In the genomic region with DNA sequence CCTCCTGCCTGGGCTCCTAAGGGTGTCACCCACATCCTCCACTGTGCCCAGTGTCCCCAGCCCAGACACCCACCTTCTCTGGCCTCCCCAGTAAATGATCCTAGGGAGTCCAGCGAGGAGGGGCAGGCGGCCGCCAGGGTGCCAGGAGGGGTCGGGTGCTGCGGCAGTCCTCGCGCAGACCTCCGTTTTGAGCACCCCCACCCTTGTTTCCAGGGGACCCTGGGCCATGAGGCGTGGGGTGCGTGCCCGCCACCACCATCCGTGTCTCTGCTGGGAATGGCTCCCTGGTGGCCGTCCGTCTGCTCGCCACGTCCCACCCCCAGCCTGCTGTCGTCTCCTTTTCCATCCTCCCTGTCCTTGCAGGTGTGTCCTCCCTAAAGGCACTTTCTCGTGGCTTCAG, we compare ENCODE assay signal across 27 cellular contexts.
"Had no signal": no experiment of that assay in that cellular context is flagged by ENCODE, and none has a peak within 500 bp of the region (broad histone marks: within the 10 kb centered on the region; RNA-seq: fewer than 3 reads in every experiment).

No MANE protein-coding gene starts in this region.

- H3K27ac ChIP-seq: SJCRH30 had no signal

- H3K27me3 ChIP-seq: SJCRH30 had no signal

- H3K27me3 Mint-ChIP-seq: activated B cell treated with CpG ODN at 0.5 μM for 24 hours; activated CD4-positive, alpha-beta memory T cell treated with anti-CD3 and anti-CD28 coated beads, Interleukin-2, amount 10 ng/mL, durations not matched to agents 7 days and 5 days; activated naive CD8-positive, alpha-beta T cell treated with anti-CD3 and anti-CD28 coated beads for 36 hours; activated T-helper 17 cell treated with anti-CD3 and anti-CD28 coated beads, Interleukin-2, amount 50 U/mL, for 72 hours had no signal

- ATAC-seq: activated T-helper 17 cell treated with anti-CD3 and anti-CD28 coated beads, Interleukin-2, amount 50 U/mL, for 72 hours; Panc1 had no signal

- H3K4me1 Mint-ChIP-seq: activated B cell treated with CpG ODN at 0.5 μM for 24 hours; activated CD4-positive, alpha-beta memory T cell treated with anti-CD3 and anti-CD28 coated beads, Interleukin-2, amount 10 ng/mL, durations not matched to agents 7 days and 5 days; activated naive CD8-positive, alpha-beta T cell treated with anti-CD3 and anti-CD28 coated beads for 36 hours; activated T-helper 17 cell treated with anti-CD3 and anti-CD28 coated beads, Interleukin-2, amount 50 U/mL, for 72 hours had no signal

- H3K36me3 ChIP-seq: SJCRH30 had no signal

- H3K27ac Mint-ChIP-seq: activated B cell treated with CpG ODN at 0.5 μM for 24 hours; activated CD4-positive, alpha-beta memory T cell treated with anti-CD3 and anti-CD28 coated beads, Interleukin-2, amount 10 ng/mL, durations not matched to agents 7 days and 5 days; activated naive CD4-positive, alpha-beta T cell treated with anti-CD3 and anti-CD28 coated beads for 36 hours; activated naive CD8-positive, alpha-beta T cell treated with anti-CD3 and anti-CD28 coated beads for 36 hours; activated T-helper 17 cell treated with anti-CD3 and anti-CD28 coated beads, Interleukin-2, amount 50 U/mL, for 72 hours; T-helper 1 cell treated with Interleukin-12 subunit alpha and Interleukin-12 subunit beta and Interleukin-4 antibody, amounts not matched to agents 30 μg/mL and 1 μg/mL, for 36 hours had no signal

- H3K4me3 Mint-ChIP-seq: activated B cell treated with CpG ODN at 0.5 μM for 24 hours; activated CD4-positive, alpha-beta memory T cell treated with anti-CD3 and anti-CD28 coated beads, Interleukin-2, amount 10 ng/mL, durations not matched to agents 7 days and 5 days; activated naive CD4-positive, alpha-beta T cell treated with anti-CD3 and anti-CD28 coated beads for 36 hours; activated naive CD8-positive, alpha-beta T cell treated with anti-CD3 and anti-CD28 coated beads for 36 hours; activated T-helper 17 cell treated with anti-CD3 and anti-CD28 coated beads, Interleukin-2, amount 50 U/mL, for 72 hours; T-helper 1 cell treated with Interleukin-12 subunit alpha and Interleukin-12 subunit beta and Interleukin-4 antibody, amounts not matched to agents 30 μg/mL and 1 μg/mL, for 36 hours had no signal

- H3K4me3 ChIP-seq: SJCRH30 had no signal

- DNase-seq: activated B cell treated with CpG ODN at 0.5 μM for 24 hours; activated CD4-positive, alpha-beta memory T cell treated with anti-CD3 and anti-CD28 coated beads, Interleukin-2, amount 10 ng/mL, durations not matched to agents 7 days and 5 days; activated CD4-positive, alpha-beta T cell treated with anti-CD3 and anti-CD28 coated beads for 1 hour; activated CD4-positive, alpha-beta T cell treated with anti-CD3 and anti-CD28 coated beads, Interleukin-2, amount 50 U/mL, for 1 hour; activated gamma-delta T cell; activated naive CD4-positive, alpha-beta T cell treated with anti-CD3 and anti-CD28 coated beads for 36 hours; activated naive CD8-positive, alpha-beta T cell treated with anti-CD3 and anti-CD28 coated beads for 36 hours; activated T-cell treated with anti-CD3 and anti-CD28 coated beads for 4 hours; activated T-cell treated with anti-CD3 and anti-CD28 coated beads, Interleukin-2, amount 50 U/mL, for 48 hours; aorta; cerebellar nuclear complex; Kasumi-1; KBM-7; NCI-H1105 treated with DMSO at 0.1 percent for 48 hours; NCI-H1436 treated with DMSO at 0.1 percent for 48 hours; NCI-H187; NCI-H2081; NCI-H69; NK-92 treated with Interleukin-12 subunit alpha and Interleukin-12 subunit beta, amount 100 ng/mL, for 24 hours; OCI-M1; Right ventricle myocardium superior; RPMI8226; SJCRH30; SK-N-SH had no signal

- H3K9me3 ChIP-seq: SK-N-SH had no signal
